In the genomic region with DNA sequence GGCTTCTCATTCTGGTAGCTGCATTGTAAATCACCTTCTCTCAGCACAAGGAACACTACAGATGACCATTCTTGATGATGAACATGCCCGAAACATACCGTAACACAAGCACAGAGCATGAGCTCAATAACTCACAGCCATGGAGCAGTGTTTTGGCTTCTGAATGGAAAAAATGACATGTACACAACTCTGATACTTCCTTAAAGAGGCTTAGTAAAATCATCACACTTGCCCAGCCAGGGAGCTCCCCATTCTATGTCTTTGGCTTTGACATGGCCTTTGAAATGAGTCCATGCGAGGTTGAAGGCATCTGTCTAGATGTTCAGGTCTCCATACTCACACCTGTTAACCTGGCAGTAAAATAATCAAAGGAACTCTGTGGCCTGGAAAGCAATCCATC, we compare ENCODE assay signal across 19 cellular contexts.
DNase-seq lines count a peak whose midpoint lies in the region; ATAC-seq and TF ChIP-seq lines count a peak whose summit lies in the region.
"Had no signal": no experiment of that assay in that cellular context is flagged by ENCODE, and none has a peak within 500 bp of the region (broad histone marks: within the 10 kb centered on the region; RNA-seq: fewer than 3 reads in every experiment).

No MANE protein-coding gene starts in this region.

- H3K36me3 Mint-ChIP-seq in activated CD4-positive, alpha-beta T cell treated with anti-CD3 and anti-CD28 coated beads for 36 hours (ENCODE audit: low read depth) = no peaks in the 10 kb centered on the region
- H3K36me3 Mint-ChIP-seq: CD8-positive, alpha-beta T cell had no signal

- no peak overlapping the region for H3K27ac Mint-ChIP-seq in activated CD4-positive, alpha-beta T cell treated with anti-CD3 and anti-CD28 coated beads for 36 hours
- H3K27ac Mint-ChIP-seq: CD8-positive, alpha-beta T cell; HFFc6 had no signal

- H3K9me3 Mint-ChIP-seq in activated CD4-positive, alpha-beta T cell treated with anti-CD3 and anti-CD28 coated beads for 36 hours (ENCODE audit: low read depth) = no peaks in the 10 kb centered on the region
- H3K9me3 Mint-ChIP-seq: CD8-positive, alpha-beta T cell; HFFc6 had no signal

- no peaks in the 10 kb centered on the region for H4K20me1 ChIP-seq in BLaER1 treated with 17β-estradiol and CSF1 and Interleukin-3, amounts not matched to agents 10 nM and 100 nM
- no peaks in the 10 kb centered on the region for H4K20me1 ChIP-seq in OCI-LY7 (ENCODE audit: insufficient read depth, low read length)

- no peak overlapping the region for H3K4me3 ChIP-seq in BLaER1 treated with 17β-estradiol and CSF1 and Interleukin-3, amounts not matched to agents 10 nM and 100 nM
- H3K4me3 ChIP-seq in OCI-LY7 (ENCODE audit: low read depth, low read length, poor library complexity, severe bottlenecking) (no peak overlapping the region), muscle layer of duodenum (ENCODE audit: low read depth in 1 of 2, low read length in 2 of 2) (no peak overlapping the region)

- H3K4me3 Mint-ChIP-seq in activated CD4-positive, alpha-beta T cell treated with anti-CD3 and anti-CD28 coated beads for 36 hours = no peak overlapping the region
- H3K4me3 Mint-ChIP-seq: CD8-positive, alpha-beta T cell; HFFc6 had no signal

- CTCF ChIA-PET in activated CD4-positive, alpha-beta T cell treated with anti-CD3 and anti-CD28 coated beads for 36 hours (lab: Charles Lee) = interaction anchor here (0.8 to 1.5 kb wide), 3 partner anchors 11 to 457 kb away, joined by 4 read pairs; no protein-coding TSS in a partner anchor
- CTCF ChIA-PET in OCI-LY7 (lab: Charles Lee; ENCODE audit: unreplicated experiment) = interaction anchor here (0.9 to 1.1 kb wide), 3 partner anchors 11 to 18 kb away, joined by 3 to 4 read pairs (median 3); no protein-coding TSS in a partner anchor

- no peaks in the 10 kb centered on the region for H3K27me3 ChIP-seq in BLaER1 treated with 17β-estradiol and CSF1 and Interleukin-3, amounts not matched to agents 10 nM and 100 nM
- H3K27me3 ChIP-seq in muscle layer of duodenum (ENCODE audit: low read depth, low read length) = no peaks in the 10 kb centered on the region
- H3K27me3 ChIP-seq: BE2C had no signal

- H3K9me2 ChIP-seq in OCI-LY7 (ENCODE audit: insufficient read depth, low read length) = no peaks in the 10 kb centered on the region

- DNase-seq in activated CD4-positive, alpha-beta T cell treated with anti-CD3 and anti-CD28 coated beads for 36 hours = no peak
- no peak for DNase-seq in activated CD4-positive, alpha-beta T cell treated with anti-CD3 and anti-CD28 coated beads, Interleukin-2, amount 50 U/mL, for 48 hours
- DNase-seq in OCI-LY7 (ENCODE audit: low spot score) = no peak
- DNase-seq in sciatic nerve (ENCODE audit: low spot score) = no peak
- DNase-seq: BE2C; Calu3; CD8-positive, alpha-beta T cell; H7; HFFc6; NCI-H1436 treated with DMSO at 0.1 percent for 48 hours; NCI-H2029 treated with DMSO at 0.1 percent for 48 hours; NCI-H2171 treated with DMSO at 0.1 percent for 48 hours; NCI-H446; NCI-H526 treated with DMSO at 0.1 percent for 48 hours had no signal

- peak overlapping the region; percentile 14; the same call in 1 of the 2 replicates for H2AFZ ChIP-seq in OCI-LY7 (ENCODE audit: low read length)

- H3K9ac ChIP-seq in BLaER1 treated with 17β-estradiol and CSF1 and Interleukin-3, amounts not matched to agents 10 nM and 100 nM = no peak overlapping the region
- H3K9ac ChIP-seq: KMS-11 had no signal

- H3K4me1 ChIP-seq in BLaER1 treated with 17β-estradiol and CSF1 and Interleukin-3, amounts not matched to agents 10 nM and 100 nM = peaks cover 22 to 78% (median 65%) of the 10 kb centered on the region in 10 experiments
- H3K4me1 ChIP-seq in OCI-LY7 (ENCODE audit: insufficient read depth, low read length, poor library complexity, severe bottlenecking) (peaks cover 86% of the 10 kb centered on the region), muscle layer of duodenum (ENCODE audit: control insufficient read depth in 1 of 2, insufficient read depth in 2 of 2, low read length in 2 of 2) (no peaks in the 10 kb centered on the region)
- H3K4me1 ChIP-seq: BE2C had no signal

- H3K79me2 ChIP-seq in OCI-LY7 (ENCODE audit: insufficient read depth, low read depth, low read length) = no peaks in the 10 kb centered on the region

- peaks cover 0 to 9% (median 0%) of the 10 kb centered on the region in 11 experiments; a peak in 4 of 22 replicates for H3K9me3 ChIP-seq in BLaER1 treated with 17β-estradiol and CSF1 and Interleukin-3, amounts not matched to agents 10 nM and 100 nM (replicated peaks in 1 of 11)
- no peaks in the 10 kb centered on the region; the same call in 1 of the 2 replicates for H3K9me3 ChIP-seq in OCI-LY7 (ENCODE audit: low read length)
- H3K9me3 ChIP-seq in muscle layer of duodenum (ENCODE audit: control insufficient read depth in 1 of 2, low read length in 2 of 2) = no peaks in the 10 kb centered on the region
- H3K9me3 ChIP-seq: BE2C had no signal

- H3K36me3 ChIP-seq in BLaER1 treated with 17β-estradiol and CSF1 and Interleukin-3, amounts not matched to agents 10 nM and 100 nM = no peaks in the 10 kb centered on the region
- H3K36me3 ChIP-seq in OCI-LY7 (ENCODE audit: insufficient read depth, low read length) (0 out of 2 replicates have a peak, but pooled peaks cover 3% of the 10 kb centered on the region), muscle layer of duodenum (ENCODE audit: control insufficient read depth in 1 of 2, insufficient read depth in 2 of 2, low read length in 2 of 2) (no peaks in the 10 kb centered on the region)
- H3K36me3 ChIP-seq: BE2C had no signal

- BruUV-seq in OCI-LY7 (replicated peaks; lab: Mats Ljungman, UMichigan) = no TSS peak

- H3K27me3 Mint-ChIP-seq in activated CD4-positive, alpha-beta T cell treated with anti-CD3 and anti-CD28 coated beads for 36 hours = no peaks in the 10 kb centered on the region

- H3K27ac ChIP-seq in BLaER1 treated with 17β-estradiol and CSF1 and Interleukin-3, amounts not matched to agents 10 nM and 100 nM = peak overlapping the region in 6 of 11 experiments; percentile 27 to 65 (median 54); a peak in 10 of 22 replicates
- H3K27ac ChIP-seq in OCI-LY7 (ENCODE audit: low read depth, low read length, poor library complexity, severe bottlenecking) (peak overlapping the region; percentile 92), muscle layer of duodenum (ENCODE audit: low read length) (peak overlapping the region; percentile 14)
- H3K27ac ChIP-seq: KMS-11 had no signal

- POLR2A ChIA-PET in activated CD4-positive, alpha-beta T cell treated with anti-CD3 and anti-CD28 coated beads for 36 hours (lab: Charles Lee) = no interaction called here
- POLR2A ChIA-PET in OCI-LY7 (lab: Charles Lee) = interaction anchor here (0.7 to 2.7 kb wide), 12 partner anchors 9 to 125 kb away, joined by 3 to 17 read pairs (median 4); a partner anchor contains a TSS

- TF ChIP-seq CTCF in OCI-LY7 (conservative IDR thresholded peaks at IDR 0.05; ENCODE audit: low read length) = no peak

- ATAC-seq in activated CD4-positive, alpha-beta T cell treated with anti-CD3 and anti-CD28 coated beads for 36 hours = peak; percentile 75
- ATAC-seq in HG02840 (IDR thresholded peaks at IDR 0.05; ENCODE audit: low FRiP score, unreplicated experiment) (no peak), sciatic nerve (no peak), GM21390 (IDR thresholded peaks at IDR 0.05; ENCODE audit: unreplicated experiment) (no peak)
- ATAC-seq: CD8-positive, alpha-beta T cell had no signal

- peaks cover 3% of the 10 kb centered on the region for H3K4me1 Mint-ChIP-seq in activated CD4-positive, alpha-beta T cell treated with anti-CD3 and anti-CD28 coated beads for 36 hours

- peak overlapping the region in 10 of 11 experiments; percentile 0 to 83 (median 78); a peak in 13 of 22 replicates for H3K4me2 ChIP-seq in BLaER1 treated with 17β-estradiol and CSF1 and Interleukin-3, amounts not matched to agents 10 nM and 100 nM
- peak overlapping the region; percentile 60 for H3K4me2 ChIP-seq in OCI-LY7 (ENCODE audit: low read length)

- intact Hi-C loops in activated CD4-positive, alpha-beta T cell treated with anti-CD3 and anti-CD28 coated beads for 36 hours (cut with DNase I, micrococcal nuclease) = no loop called here
- intact Hi-C loops in OCI-LY7 (cut with micrococcal nuclease; ENCODE audit: unreplicated experiment) = no loop called here
- intact Hi-C loops in sciatic nerve (cut with DNase I) = no loop called here

Comparison
In these comparisons a context has a peak if more than half of its experiments do, and no peak if none do; other contexts are left out.
1. H3K27ac ChIP-seq: peak in every context shown above with its lines; median percentile 92 in OCI-LY7; 54 in BLaER1 treated with 17β-estradiol and CSF1 and Interleukin-3, amounts not matched to agents 10 nM and 100 nM; 14 in muscle layer of duodenum.